Comparison of ENCODE assay signal across 1 cellular context in the genomic region with DNA sequence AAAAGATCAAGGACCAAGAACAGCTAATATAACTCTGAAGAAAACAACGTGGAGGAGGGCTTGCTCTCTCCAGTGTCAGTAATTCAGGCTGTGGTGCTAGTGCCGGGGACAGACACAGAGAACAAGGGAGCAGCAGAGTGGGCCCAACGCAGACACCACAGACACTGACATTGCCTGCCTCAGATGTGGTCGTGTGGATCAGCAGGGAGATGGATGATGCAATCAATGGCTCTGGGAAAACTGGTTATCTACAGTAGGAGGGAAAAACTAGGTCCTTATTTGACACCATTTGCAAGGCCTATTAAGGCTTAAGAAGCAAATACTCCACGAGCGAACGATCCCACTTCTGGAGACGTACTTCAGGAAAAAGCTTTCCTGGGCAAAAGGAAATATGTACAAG.
TF ChIP-seq lines count a peak whose summit lies in the region.

No MANE protein-coding gene starts in this region.

TF ChIP-seq in HepG2, 621 proteins besides CTCF, POLR2A, EP300 and RAD21 (continues in another document):
- TF ChIP-seq, protein P1, sequence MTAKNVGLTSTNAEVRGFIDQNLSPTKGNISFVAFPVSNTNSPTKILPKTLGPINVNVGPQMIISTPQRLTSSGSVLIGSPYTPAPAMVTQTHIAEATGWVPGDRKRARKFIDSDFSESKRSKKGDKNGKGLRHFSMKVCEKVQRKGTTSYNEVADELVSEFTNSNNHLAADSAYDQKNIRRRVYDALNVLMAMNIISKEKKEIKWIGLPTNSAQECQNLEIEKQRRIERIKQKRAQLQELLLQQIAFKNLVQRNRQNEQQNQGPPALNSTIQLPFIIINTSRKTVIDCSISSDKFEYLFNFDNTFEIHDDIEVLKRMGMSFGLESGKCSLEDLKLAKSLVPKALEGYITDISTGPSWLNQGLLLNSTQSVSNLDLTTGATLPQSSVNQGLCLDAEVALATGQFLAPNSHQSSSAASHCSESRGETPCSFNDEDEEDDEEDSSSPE (CRISPR knock-in tag; IDR thresholded peaks at IDR 0.05), result no peak
- TF ChIP-seq, protein P2, sequence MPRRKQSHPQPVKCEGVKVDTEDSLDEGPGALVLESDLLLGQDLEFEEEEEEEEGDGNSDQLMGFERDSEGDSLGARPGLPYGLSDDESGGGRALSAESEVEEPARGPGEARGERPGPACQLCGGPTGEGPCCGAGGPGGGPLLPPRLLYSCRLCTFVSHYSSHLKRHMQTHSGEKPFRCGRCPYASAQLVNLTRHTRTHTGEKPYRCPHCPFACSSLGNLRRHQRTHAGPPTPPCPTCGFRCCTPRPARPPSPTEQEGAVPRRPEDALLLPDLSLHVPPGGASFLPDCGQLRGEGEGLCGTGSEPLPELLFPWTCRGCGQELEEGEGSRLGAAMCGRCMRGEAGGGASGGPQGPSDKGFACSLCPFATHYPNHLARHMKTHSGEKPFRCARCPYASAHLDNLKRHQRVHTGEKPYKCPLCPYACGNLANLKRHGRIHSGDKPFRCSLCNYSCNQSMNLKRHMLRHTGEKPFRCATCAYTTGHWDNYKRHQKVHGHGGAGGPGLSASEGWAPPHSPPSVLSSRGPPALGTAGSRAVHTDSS (CRISPR knock-in tag; conservative IDR thresholded peaks at IDR 0.05), result no peak
- 0 out of 2 replicates have a peak, but pooled peaks have one; percentile 41 for TF ChIP-seq KMT2A (CRISPR knock-in tag; IDR thresholded peaks at IDR 0.05)
- TF ChIP-seq FOXK2 (IDR thresholded peaks at IDR 0.05), result no peak
- TF ChIP-seq SP5 (CRISPR knock-in tag; IDR thresholded peaks at IDR 0.05; ENCODE audit: borderline replicate concordance, low read depth), result peak; percentile 15; the same call in 1 of the 2 replicates
- TF ChIP-seq, protein P3, sequence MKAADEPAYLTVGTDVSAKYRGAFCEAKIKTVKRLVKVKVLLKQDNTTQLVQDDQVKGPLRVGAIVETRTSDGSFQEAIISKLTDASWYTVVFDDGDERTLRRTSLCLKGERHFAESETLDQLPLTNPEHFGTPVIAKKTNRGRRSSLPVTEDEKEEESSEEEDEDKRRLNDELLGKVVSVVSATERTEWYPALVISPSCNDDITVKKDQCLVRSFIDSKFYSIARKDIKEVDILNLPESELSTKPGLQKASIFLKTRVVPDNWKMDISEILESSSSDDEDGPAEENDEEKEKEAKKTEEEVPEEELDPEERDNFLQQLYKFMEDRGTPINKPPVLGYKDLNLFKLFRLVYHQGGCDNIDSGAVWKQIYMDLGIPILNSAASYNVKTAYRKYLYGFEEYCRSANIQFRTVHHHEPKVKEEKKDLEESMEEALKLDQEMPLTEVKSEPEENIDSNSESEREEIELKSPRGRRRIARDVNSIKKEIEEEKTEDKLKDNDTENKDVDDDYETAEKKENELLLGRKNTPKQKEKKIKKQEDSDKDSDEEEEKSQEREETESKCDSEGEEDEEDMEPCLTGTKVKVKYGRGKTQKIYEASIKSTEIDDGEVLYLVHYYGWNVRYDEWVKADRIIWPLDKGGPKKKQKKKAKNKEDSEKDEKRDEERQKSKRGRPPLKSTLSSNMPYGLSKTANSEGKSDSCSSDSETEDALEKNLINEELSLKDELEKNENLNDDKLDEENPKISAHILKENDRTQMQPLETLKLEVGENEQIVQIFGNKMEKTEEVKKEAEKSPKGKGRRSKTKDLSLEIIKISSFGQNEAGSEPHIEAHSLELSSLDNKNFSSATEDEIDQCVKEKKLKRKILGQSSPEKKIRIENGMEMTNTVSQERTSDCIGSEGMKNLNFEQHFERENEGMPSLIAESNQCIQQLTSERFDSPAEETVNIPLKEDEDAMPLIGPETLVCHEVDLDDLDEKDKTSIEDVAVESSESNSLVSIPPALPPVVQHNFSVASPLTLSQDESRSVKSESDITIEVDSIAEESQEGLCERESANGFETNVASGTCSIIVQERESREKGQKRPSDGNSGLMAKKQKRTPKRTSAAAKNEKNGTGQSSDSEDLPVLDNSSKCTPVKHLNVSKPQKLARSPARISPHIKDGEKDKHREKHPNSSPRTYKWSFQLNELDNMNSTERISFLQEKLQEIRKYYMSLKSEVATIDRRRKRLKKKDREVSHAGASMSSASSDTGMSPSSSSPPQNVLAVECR (CRISPR knock-in tag; IDR thresholded peaks at IDR 0.05; ENCODE audit: borderline replicate concordance), result peak; percentile 34; the same call in 1 of the 2 replicates
- TF ChIP-seq SCMH1 (CRISPR knock-in tag; IDR thresholded peaks at IDR 0.05; ENCODE audit: borderline replicate concordance), result no peak
- TF ChIP-seq KMT2B (CRISPR knock-in tag; IDR thresholded peaks at IDR 0.05), result no peak
- TF ChIP-seq ZNF580 (CRISPR knock-in tag; IDR thresholded peaks at IDR 0.05; ENCODE audit: borderline replicate concordance, low read depth), result no peak
- TF ChIP-seq, protein P4, sequence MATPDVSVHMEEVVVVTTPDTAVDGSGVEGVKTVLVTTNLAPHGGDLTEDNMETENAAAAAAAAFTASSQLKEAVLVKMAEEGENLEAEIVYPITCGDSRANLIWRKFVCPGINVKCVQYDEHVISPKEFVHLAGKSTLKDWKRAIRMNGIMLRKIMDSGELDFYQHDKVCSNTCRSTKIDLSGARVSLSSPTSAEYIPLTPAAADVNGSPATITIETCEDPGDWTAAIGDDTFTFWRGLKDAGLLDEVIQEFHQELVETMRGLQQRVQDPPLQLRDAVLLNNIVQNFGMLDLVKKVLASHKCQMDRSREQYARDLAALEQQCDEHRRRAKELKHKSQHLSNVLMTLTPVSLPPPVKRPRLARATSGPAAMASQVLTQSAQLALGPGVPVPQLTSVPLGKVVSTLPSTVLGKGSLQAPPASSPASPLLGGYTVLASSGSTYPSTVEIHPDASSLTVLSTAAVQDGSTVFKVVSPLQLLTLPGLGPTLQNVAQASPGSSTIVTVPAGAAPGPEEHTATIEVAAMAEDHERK (CRISPR knock-in tag; IDR thresholded peaks at IDR 0.05; ENCODE audit: low read depth), result no peak
- peak; percentile 26; the same call in 1 of the 2 replicates for TF ChIP-seq THAP11 (CRISPR knock-in tag; IDR thresholded peaks at IDR 0.05)
- no peak for TF ChIP-seq NCOA2 (CRISPR knock-in tag; IDR thresholded peaks at IDR 0.05)
- TF ChIP-seq PHF21A (CRISPR knock-in tag; IDR thresholded peaks at IDR 0.05), result no peak
- TF ChIP-seq DR1 (CRISPR knock-in tag; IDR thresholded peaks at IDR 0.05), result no peak
- peak; percentile 71 for TF ChIP-seq GATAD2A (CRISPR knock-in tag; IDR thresholded peaks at IDR 0.05)
- no peak for TF ChIP-seq NFIC (IDR thresholded peaks at IDR 0.05; ENCODE audit: low read length)
- no peak for TF ChIP-seq ZNF362 (CRISPR knock-in tag; IDR thresholded peaks at IDR 0.05; ENCODE audit: borderline replicate concordance)
- TF ChIP-seq, protein P5, sequence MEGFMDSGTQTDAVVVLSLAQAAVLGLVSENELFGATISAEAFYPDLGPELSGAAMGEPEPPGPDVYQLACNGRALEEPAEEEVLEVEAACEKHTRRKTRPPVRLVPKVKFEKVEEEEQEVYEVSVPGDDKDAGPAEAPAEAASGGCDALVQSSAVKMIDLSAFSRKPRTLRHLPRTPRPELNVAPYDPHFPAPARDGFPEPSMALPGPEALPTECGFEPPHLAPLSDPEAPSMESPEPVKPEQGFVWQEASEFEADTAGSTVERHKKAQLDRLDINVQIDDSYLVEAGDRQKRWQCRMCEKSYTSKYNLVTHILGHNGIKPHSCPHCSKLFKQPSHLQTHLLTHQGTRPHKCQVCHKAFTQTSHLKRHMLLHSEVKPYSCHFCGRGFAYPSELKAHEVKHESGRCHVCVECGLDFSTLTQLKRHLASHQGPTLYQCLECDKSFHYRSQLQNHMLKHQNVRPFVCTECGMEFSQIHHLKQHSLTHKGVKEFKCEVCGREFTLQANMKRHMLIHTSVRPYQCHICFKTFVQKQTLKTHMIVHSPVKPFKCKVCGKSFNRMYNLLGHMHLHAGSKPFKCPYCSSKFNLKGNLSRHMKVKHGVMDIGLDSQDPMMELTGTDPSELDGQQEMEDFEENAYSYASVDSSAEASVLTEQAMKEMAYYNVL (CRISPR knock-in tag; IDR thresholded peaks at IDR 0.05; ENCODE audit: borderline replicate concordance), result no peak
- no peak for TF ChIP-seq ZNF530 (CRISPR knock-in tag; IDR thresholded peaks at IDR 0.05; ENCODE audit: low read depth)
- no peak for TF ChIP-seq ZNF296 (CRISPR knock-in tag; conservative IDR thresholded peaks at IDR 0.05)
- TF ChIP-seq KLF12 (CRISPR knock-in tag; IDR thresholded peaks at IDR 0.05; ENCODE audit: borderline replicate concordance), result no peak
- TF ChIP-seq SNRNP70 (IDR thresholded peaks at IDR 0.05; ENCODE audit: low read depth, low read length), result no peak
- TF ChIP-seq MIER2 (CRISPR knock-in tag; IDR thresholded peaks at IDR 0.05), result no peak
- peak; percentile 93 for TF ChIP-seq RBM22 (optimal IDR thresholded peaks at IDR 0.05; ENCODE audit: low read length)
- no peak for TF ChIP-seq BHLHE40 (IDR thresholded peaks at IDR 0.05; ENCODE audit: low read length)
- TF ChIP-seq ZSCAN29 (CRISPR knock-in tag; conservative IDR thresholded peaks at IDR 0.05), result no peak
- TF ChIP-seq ZNF274 (CRISPR knock-in tag; IDR thresholded peaks at IDR 0.05), result no peak
- no peak for TF ChIP-seq ZNF318 (CRISPR knock-in tag; IDR thresholded peaks at IDR 0.05)
- TF ChIP-seq DNMT1 (CRISPR knock-in tag; IDR thresholded peaks at IDR 0.05), result no peak
- TF ChIP-seq ZSCAN30 (CRISPR knock-in tag; IDR thresholded peaks at IDR 0.05), result no peak
- no peak for TF ChIP-seq STAT6 (CRISPR knock-in tag; IDR thresholded peaks at IDR 0.05; ENCODE audit: borderline replicate concordance)
- TF ChIP-seq MTA1 (CRISPR knock-in tag; IDR thresholded peaks at IDR 0.05; ENCODE audit: borderline replicate concordance), result no peak
